Comparison of ENCODE assay signal across 8 cellular contexts in the genomic region with DNA sequence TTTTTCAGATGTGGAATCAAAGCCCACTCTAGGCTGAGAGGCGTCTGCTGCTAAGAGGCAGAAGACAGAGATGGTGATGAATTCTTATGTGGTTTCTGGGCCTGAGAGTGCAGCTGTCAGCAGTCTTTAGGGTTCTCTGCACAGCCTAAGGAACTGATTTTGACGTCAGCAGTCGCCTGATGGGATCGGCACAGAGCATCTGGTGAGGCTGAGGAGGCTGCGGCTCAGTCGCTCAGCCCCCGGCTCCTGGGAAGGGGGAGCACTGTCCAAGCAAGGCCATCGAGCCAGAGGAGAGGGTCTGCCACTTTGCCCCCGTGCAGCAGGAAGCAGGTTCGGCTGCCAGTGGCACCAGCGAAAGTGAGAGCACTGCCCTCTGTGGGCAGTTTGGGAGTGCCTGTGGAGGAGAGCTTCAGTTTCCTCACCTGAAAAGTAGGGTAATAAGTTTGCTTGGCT.
DNase-seq lines count a peak whose midpoint lies in the region; ATAC-seq and TF ChIP-seq lines count a peak whose summit lies in the region.

No MANE protein-coding gene starts in this region.

- H3K27me3 Mint-ChIP-seq in activated T-cell treated with anti-CD3 and anti-CD28 coated beads, Interleukin-2, amount 50 U/mL, for 4 hours (ENCODE audit: low read depth), result no peaks in the 10 kb centered on the region
- H3K27me3 Mint-ChIP-seq in activated T-cell treated with anti-CD3 and anti-CD28 coated beads, Interleukin-2, amount 50 U/mL, for 24 hours, result no peaks in the 10 kb centered on the region

- intact Hi-C loops in cardiac septum (cut with DNase I), result no loop called here

- no peak for DNase-seq in activated T-cell treated with anti-CD3 and anti-CD28 coated beads, Interleukin-2, amount 50 U/mL, for 4 hours
- no peak for DNase-seq in activated T-cell treated with anti-CD3 and anti-CD28 coated beads, Interleukin-2, amount 50 U/mL, for 24 hours
- DNase-seq in activated CD4-positive, alpha-beta T cell treated with anti-CD3 and anti-CD28 coated beads, Interleukin-2, amount 50 U/mL, for 1 hour, result peak; percentile 18
- DNase-seq in cardiac septum (ENCODE audit: low spot score) (peak; percentile 76), retinal pigment epithelial cell (ENCODE audit: low read depth) (peak; percentile 81)

- peaks cover 2% of the 10 kb centered on the region for H3K36me3 Mint-ChIP-seq in activated T-cell treated with anti-CD3 and anti-CD28 coated beads, Interleukin-2, amount 50 U/mL, for 4 hours (ENCODE audit: insufficient read depth)
- peaks cover 5% of the 10 kb centered on the region for H3K36me3 Mint-ChIP-seq in activated T-cell treated with anti-CD3 and anti-CD28 coated beads, Interleukin-2, amount 50 U/mL, for 24 hours (ENCODE audit: low read depth)

- H3K4me3 ChIP-seq in retinal pigment epithelial cell (ENCODE audit: low read length), result no peak overlapping the region

- TF ChIP-seq CTCF in retinal pigment epithelial cell (conservative IDR thresholded peaks at IDR 0.05; ENCODE audit: low read depth, low read length), result peak; percentile 55

- peak; percentile 66 to 70 for ATAC-seq in activated T-cell treated with anti-CD3 and anti-CD28 coated beads, Interleukin-2, amount 50 U/mL, for 4 hours
- ATAC-seq in GM19328 (IDR thresholded peaks at IDR 0.05; ENCODE audit: unreplicated experiment) (no peak), GM18907 (IDR thresholded peaks at IDR 0.05; ENCODE audit: unreplicated experiment) (no peak), GM21717 (IDR thresholded peaks at IDR 0.05; ENCODE audit: unreplicated experiment) (no peak)

- H3K9me3 Mint-ChIP-seq in activated T-cell treated with anti-CD3 and anti-CD28 coated beads, Interleukin-2, amount 50 U/mL, for 4 hours, result no peaks in the 10 kb centered on the region
- no peaks in the 10 kb centered on the region for H3K9me3 Mint-ChIP-seq in activated T-cell treated with anti-CD3 and anti-CD28 coated beads, Interleukin-2, amount 50 U/mL, for 24 hours

- peaks cover 10% of the 10 kb centered on the region for H3K4me1 Mint-ChIP-seq in activated T-cell treated with anti-CD3 and anti-CD28 coated beads, Interleukin-2, amount 50 U/mL, for 4 hours (ENCODE audit: low read depth)
- H3K4me1 Mint-ChIP-seq in activated T-cell treated with anti-CD3 and anti-CD28 coated beads, Interleukin-2, amount 50 U/mL, for 24 hours (ENCODE audit: low read depth), result peaks cover 17% of the 10 kb centered on the region

- H3K27ac Mint-ChIP-seq in activated T-cell treated with anti-CD3 and anti-CD28 coated beads, Interleukin-2, amount 50 U/mL, for 24 hours, result no peak overlapping the region

- H3K4me3 Mint-ChIP-seq in activated T-cell treated with anti-CD3 and anti-CD28 coated beads, Interleukin-2, amount 50 U/mL, for 4 hours, result no peak overlapping the region
- H3K4me3 Mint-ChIP-seq in activated T-cell treated with anti-CD3 and anti-CD28 coated beads, Interleukin-2, amount 50 U/mL, for 24 hours, result no peak overlapping the region

Comparison
In these comparisons a context has a peak if more than half of its experiments do, and no peak if none do; other contexts are left out.
1. ATAC-seq: peak in activated T-cell treated with anti-CD3 and anti-CD28 coated beads, Interleukin-2, amount 50 U/mL, for 4 hours (2 of 2); none in GM19328 (single experiment), GM18907 (single experiment) and GM21717 (single experiment).
2. DNase-seq: peak in activated CD4-positive, alpha-beta T cell treated with anti-CD3 and anti-CD28 coated beads, Interleukin-2, amount 50 U/mL, for 1 hour (single experiment), cardiac septum (single experiment) and retinal pigment epithelial cell (single experiment); none in activated T-cell treated with anti-CD3 and anti-CD28 coated beads, Interleukin-2, amount 50 U/mL, for 4 hours (single experiment) and activated T-cell treated with anti-CD3 and anti-CD28 coated beads, Interleukin-2, amount 50 U/mL, for 24 hours (single experiment).